ENCODE assay signal across 8 cellular contexts in the genomic region with DNA sequence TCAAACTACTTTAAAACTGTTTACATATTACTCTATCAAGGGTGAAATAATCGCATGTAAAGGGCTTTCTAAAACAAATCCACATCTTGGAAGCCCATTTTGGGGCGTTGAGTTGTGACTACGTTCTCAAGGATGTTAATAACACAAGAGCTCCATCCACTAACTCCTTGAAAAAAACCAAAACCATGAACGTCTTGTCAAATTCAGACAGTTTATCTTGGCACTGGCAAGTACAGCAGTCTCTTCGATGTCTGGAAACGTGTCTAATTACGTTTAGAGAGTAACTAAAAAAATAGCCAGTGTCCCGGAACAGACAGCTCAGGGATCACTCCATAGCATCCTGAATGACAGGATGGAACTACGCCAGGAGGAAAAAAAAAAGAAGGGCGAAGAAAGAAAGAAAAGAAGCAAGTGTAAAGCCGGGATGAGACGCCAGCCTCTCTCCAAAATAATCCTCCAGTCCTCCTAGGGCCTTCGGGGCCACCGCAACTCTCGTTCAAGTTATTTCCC. TPM values are rescaled to one million over a fixed set of nuclear protein-coding genes. Genes with fewer than 3 reads are reported as not detected.
DNase-seq lines count a peak whose midpoint lies in the region; TF ChIP-seq lines count a peak whose summit lies in the region.

No MANE protein-coding gene starts in this region.

- peak overlapping the region; percentile 92 for H2AFZ ChIP-seq in PC-9

- H3K9ac ChIP-seq in ES-I3 (ENCODE audit: low read depth, low read length): peak overlapping the region; percentile 97

- H3K79me2 ChIP-seq in PC-9 (ENCODE audit: low read depth): 0 out of 2 replicates have a peak, but pooled peaks cover 10% of the 10 kb centered on the region

- H3K4me2 ChIP-seq in PC-9: peak overlapping the region; percentile 90

- POLR2A ChIA-PET in PC-9 (lab: Charles Lee; ENCODE audit: unreplicated experiment): no interaction called here

- TF ChIP-seq CTCF in PC-9 (conservative IDR thresholded peaks at IDR 0.05) (no peak), epithelial cell of proximal tubule (conservative IDR thresholded peaks at IDR 0.05; ENCODE audit: low read depth, low read length) (no peak), neutrophil (IDR thresholded peaks at IDR 0.05) (no peak)

- TSS peak; percentile 48 for BruUV-seq in PC-9 (replicated peaks; lab: Mats Ljungman, UMichigan)

- DNase-seq in PC-9: no peak
- DNase-seq in epithelial cell of proximal tubule (ENCODE audit: low read depth): no peak
- no peak for DNase-seq in NCI-H2081 (lab: John Stamatoyannopoulos, UW)
- DNase-seq in SW480 (ENCODE audit: low spot score): no peak
- no peak for DNase-seq in SKM-1 (lab: John Stamatoyannopoulos, UW; ENCODE audit: unreplicated experiment)
- DNase-seq in dedifferentiated amniotic fluid mesenchymal stem cell (ENCODE audit: extremely low spot score): no peak

- H3K27ac ChIP-seq in PC-9: no peak overlapping the region; the same call in 1 of the 2 replicates
- H3K27ac ChIP-seq in neutrophil: no peak overlapping the region

- H3K9me3 ChIP-seq in ES-I3 (ENCODE audit: control insufficient read depth, insufficient read depth, low read length) (no peaks in the 10 kb centered on the region), PC-9 (ENCODE audit: insufficient read depth, low read depth) (no peaks in the 10 kb centered on the region), neutrophil (no peaks in the 10 kb centered on the region)

- H3K4me3 ChIP-seq in PC-9 (peak overlapping the region; percentile 86), epithelial cell of proximal tubule (ENCODE audit: low read depth, low read length) (peak overlapping the region; percentile 70), neutrophil (ENCODE audit: low read depth in 1 of 2, low read length in 1 of 2) (peak overlapping the region; percentile 47 to 65)

- H4K20me1 ChIP-seq in PC-9 (ENCODE audit: insufficient read depth): no peaks in the 10 kb centered on the region

- H3K4me1 ChIP-seq in ES-I3 (ENCODE audit: insufficient read depth, low read length) (no peaks in the 10 kb centered on the region), PC-9 (replicated peaks; ENCODE audit: insufficient read depth) (peaks cover 14% of the 10 kb centered on the region), neutrophil (ENCODE audit: control insufficient read depth in 1 of 2, insufficient read depth in 1 of 2, low read depth in 1 of 2, low read length in 1 of 2) (peaks cover 16 to 18% of the 10 kb centered on the region in 2 experiments)

- H3K36me3 ChIP-seq in ES-I3 (ENCODE audit: insufficient read depth, low read length) (no peaks in the 10 kb centered on the region), PC-9 (ENCODE audit: low read depth) (no peaks in the 10 kb centered on the region), neutrophil (no peaks in the 10 kb centered on the region)

- H3K9me2 ChIP-seq in PC-9 (ENCODE audit: insufficient read depth): no peaks in the 10 kb centered on the region

- CTCF ChIA-PET in PC-9 (lab: Charles Lee): interaction anchor here (0.7 to 3.0 kb wide), 3 partner anchors 22 to 312 kb away, joined by 3 to 11 read pairs (median 4); no protein-coding TSS in a partner anchor

- H3F3A ChIP-seq in PC-9 (ENCODE audit: insufficient read depth, low read depth): peaks cover 5% of the 10 kb centered on the region; the same call in 1 of the 2 replicates

- H3K27me3 ChIP-seq in PC-9 (ENCODE audit: insufficient read depth, low read depth) (no peaks in the 10 kb centered on the region), neutrophil (peaks cover 62% of the 10 kb centered on the region)

- intact Hi-C loops in PC-9 (cut with micrococcal nuclease; ENCODE audit: unreplicated experiment): loop anchor here (10.0 kb wide), 2 partner anchors 51 to 431 kb away; partner anchors contain the start of gene PSMD11

RNA-seq across cellular contexts. Expression of gene MYO1D, which starts 1.0 kb away (rescaled TPM):
- 39.2 and 40.8 TPM in 2 replicates for total RNA-seq in PC-9 (2021)
- 17.7 and 54.4 TPM in 2 replicates for total RNA-seq in epithelial cell of proximal tubule

RNA-seq across cellular contexts. Expression of gene TMEM98, which starts 52.0 kb away (rescaled TPM):
- not detected in 2 replicates for total RNA-seq in PC-9 (2021)
- total RNA-seq in epithelial cell of proximal tubule: 139 and 180 TPM in 2 replicates

Comparison
In these comparisons a context has a peak if more than half of its experiments do, and no peak if none do; other contexts are left out.
1. RNA of gene TMEM98, which starts 52.0 kb away (total RNA-seq): 139 to 180 TPM in epithelial cell of proximal tubule; not detected in PC-9; every median in the first group is over 100 times any median in the second.
2. Peak in every context shown above with its lines, with median percentiles within 50 percentile points of each other: H3K4me3 ChIP-seq.